Comparison of ENCODE assay signal across 16 cellular contexts in genomic region chr7:100222445-100223132, GRCh38. TPM values are rescaled to one million over a fixed set of nuclear protein-coding genes. Genes with fewer than 3 reads are reported as not detected.
DNase-seq lines count a peak whose midpoint lies in the region; ATAC-seq and TF ChIP-seq lines count a peak whose summit lies in the region.
"Had no signal": no experiment of that assay in that cellular context is flagged by ENCODE, and none has a peak within 500 bp of the region (broad histone marks: within the 10 kb centered on the region; RNA-seq: fewer than 3 reads in every experiment).

No MANE protein-coding gene starts in this region.

- H3K36me3 ChIP-seq in osteoblast (ENCODE audit: insufficient read depth, low read length), result no peaks in the 10 kb centered on the region

- no peaks in the 10 kb centered on the region for H3K9me3 ChIP-seq in CD4-positive, alpha-beta T cell (ENCODE audit: control insufficient read depth, low read length)
- no peaks in the 10 kb centered on the region for H3K9me3 ChIP-seq in osteoblast (ENCODE audit: low read depth, low read length)
- H3K9me3 ChIP-seq: tibial artery had no signal

- no peaks in the 10 kb centered on the region for H3K27me3 ChIP-seq in CD4-positive, alpha-beta T cell (ENCODE audit: control insufficient read depth, insufficient read depth, low read length)
- H3K27me3 ChIP-seq in osteoblast (ENCODE audit: insufficient read depth, low read length), result no peaks in the 10 kb centered on the region
- H3K27me3 ChIP-seq: tibial artery had no signal

- CTCF ChIA-PET in CD4-positive, alpha-beta T cell (lab: Charles Lee), result no interaction called here
- CTCF ChIA-PET in activated B cell treated with CpG ODN at 0.5 μM for 24 hours (lab: Charles Lee), result interaction anchor here (0.5 to 3.2 kb wide), 4 partner anchors 32 to 91 kb away, joined by 3 to 11 read pairs (median 4); no protein-coding TSS in a partner anchor

- no peak for TF ChIP-seq CTCF in CD4-positive, alpha-beta T cell (IDR thresholded peaks at IDR 0.05)
- no peak for TF ChIP-seq CTCF in activated B cell treated with CpG ODN at 0.5 μM for 24 hours (IDR thresholded peaks at IDR 0.05)
- no peak for TF ChIP-seq CTCF in osteoblast (IDR thresholded peaks at IDR 0.05; ENCODE audit: extremely low read depth, low read depth, low read length)

- no peak overlapping the region for H2AFZ ChIP-seq in osteoblast (ENCODE audit: low read length)

- H3K4me3 ChIP-seq in GM08714 (ENCODE audit: low read length) (peak overlapping the region; percentile 58; the same call in 1 of the 2 replicates), osteoblast (ENCODE audit: insufficient read depth, low read length) (no peak overlapping the region)
- H3K4me3 ChIP-seq: tibial artery had no signal

- H3K79me2 ChIP-seq in osteoblast (ENCODE audit: insufficient read depth, low read length), result no peaks in the 10 kb centered on the region

- intact Hi-C loops in CD4-positive, alpha-beta T cell (cut with DNase I, micrococcal nuclease), result loop anchor here (5.0 kb wide), 3 partner anchors 50 to 205 kb away; partner anchors contain the start of genes MEPCE (in 1 of the 2) and ZCWPW1 (in 1 of the 2)
- intact Hi-C loops in activated B cell treated with CpG ODN at 0.5 μM for 24 hours (cut with micrococcal nuclease), result no loop called here

- DNase-seq in CD4-positive, alpha-beta T cell, result no peak
- DNase-seq in activated B cell treated with CpG ODN at 0.5 μM for 24 hours (no peak), immature natural killer cell (no peak), GM19240 (ENCODE audit: insufficient read length, low spot score) (no peak), osteoblast (ENCODE audit: insufficient read length, low spot score, missing footprints) (no peak)
- DNase-seq in stimulated activated CD4-positive, alpha-beta T cell treated with anti-CD3 and anti-CD28 coated beads, Interleukin-1b, Interleukin-23, amount 100 ng/mL, for 48 hours, result no peak
- DNase-seq: activated CD4-positive, CD25-positive, alpha-beta regulatory T cell; glutamatergic neuron; GOT3; mesenchymal stem cell; NCI-H187; NCI-H524; SW 1271; tibial artery had no signal

- no peak for ATAC-seq in CD4-positive, alpha-beta T cell (ENCODE audit: poor library complexity)
- no peak for ATAC-seq in activated B cell treated with CpG ODN at 0.5 μM for 24 hours (ENCODE audit: low read depth)
- ATAC-seq in HG02678 (IDR thresholded peaks at IDR 0.05; ENCODE audit: unreplicated experiment), result no peak

- H3K27ac ChIP-seq in CD4-positive, alpha-beta T cell (ENCODE audit: low read depth, low read length), result peak overlapping the region; percentile 99
- no peak overlapping the region for H3K27ac ChIP-seq in osteoblast (ENCODE audit: low read depth, low read length)
- H3K27ac ChIP-seq: tibial artery had no signal

- H3K4me2 ChIP-seq in osteoblast (ENCODE audit: insufficient read depth, low read length), result no peak overlapping the region

- H3K36me3 Mint-ChIP-seq in CD4-positive, alpha-beta T cell (ENCODE audit: low read depth), result peaks cover 54% of the 10 kb centered on the region
- H3K36me3 Mint-ChIP-seq in activated B cell treated with CpG ODN at 0.5 μM for 24 hours (ENCODE audit: low read depth) (peaks cover 32% of the 10 kb centered on the region), immature natural killer cell (peaks cover 4 to 17% (median 4%) of the 10 kb centered on the region in 3 donors)

- no peaks in the 10 kb centered on the region for H3K27me3 Mint-ChIP-seq in CD4-positive, alpha-beta T cell
- no peaks in the 10 kb centered on the region for H3K27me3 Mint-ChIP-seq in activated B cell treated with CpG ODN at 0.5 μM for 24 hours
- peaks cover 17 to 28% (median 21%) of the 10 kb centered on the region in 3 donors for H3K27me3 Mint-ChIP-seq in immature natural killer cell (ENCODE audit: low read depth in 3 of 3)

- H3K27ac Mint-ChIP-seq in CD4-positive, alpha-beta T cell, result peak overlapping the region; percentile 98
- H3K27ac Mint-ChIP-seq in activated B cell treated with CpG ODN at 0.5 μM for 24 hours (peak overlapping the region; percentile 95), immature natural killer cell (peak overlapping the region; percentile 95 to 99 (median 98))

- H3K9me3 Mint-ChIP-seq in CD4-positive, alpha-beta T cell, result no peaks in the 10 kb centered on the region
- no peaks in the 10 kb centered on the region for H3K9me3 Mint-ChIP-seq in activated B cell treated with CpG ODN at 0.5 μM for 24 hours
- H3K9me3 Mint-ChIP-seq in immature natural killer cell, result peaks cover 0 to 2% (median 0%) of the 10 kb centered on the region in 6 donors

- peaks cover 71% of the 10 kb centered on the region for H3K4me1 Mint-ChIP-seq in CD4-positive, alpha-beta T cell (ENCODE audit: low read depth)
- H3K4me1 Mint-ChIP-seq in activated B cell treated with CpG ODN at 0.5 μM for 24 hours, result peaks cover 71% of the 10 kb centered on the region
- H3K4me1 Mint-ChIP-seq in immature natural killer cell, result peaks cover 59 to 75% of the 10 kb centered on the region in 2 donors

- POLR2A ChIA-PET in CD4-positive, alpha-beta T cell (lab: Charles Lee), result interaction anchor here (0.7 to 3.5 kb wide), 8 partner anchors 20 to 207 kb away, joined by 3 to 18 read pairs (median 10); partner anchors contain the start of genes AP4M1, CNPY4, GAL3ST4 and LAMTOR4
- POLR2A ChIA-PET in activated B cell treated with CpG ODN at 0.5 μM for 24 hours (lab: Charles Lee), result interaction anchor here (0.5 to 3.4 kb wide), 9 partner anchors 10 to 820 kb away, joined by 3 to 14 read pairs (median 4); partner anchors contain the start of genes GAL3ST4, LAMTOR4 and ZCWPW1

- no peaks in the 10 kb centered on the region for H3K4me1 ChIP-seq in osteoblast (ENCODE audit: insufficient read depth, low read length)
- H3K4me1 ChIP-seq: tibial artery had no signal

- H3K4me3 Mint-ChIP-seq in CD4-positive, alpha-beta T cell, result peak overlapping the region; percentile 95
- peak overlapping the region; percentile 86 for H3K4me3 Mint-ChIP-seq in activated B cell treated with CpG ODN at 0.5 μM for 24 hours
- peak overlapping the region; percentile 90 to 98 (median 95) for H3K4me3 Mint-ChIP-seq in immature natural killer cell

- H4K20me1 ChIP-seq in osteoblast (ENCODE audit: insufficient read depth, low read length), result no peaks in the 10 kb centered on the region

RNA-seq across cellular contexts. Expression of gene PVRIG, which starts 2.8 kb away (rescaled TPM):
- total RNA-seq in CD4-positive, alpha-beta T cell, result 10 to 100 TPM; 30.1 to 33.2 TPM
- total RNA-seq in activated B cell treated with CpG ODN at 0.5 μM for 24 hours (17.1 and 20.0 TPM in 2 replicates), osteoblast (not detected in 2 replicates)
- polyA plus RNA-seq in immature natural killer cell, result 100 to 1,000 TPM; 151 to 240 (median 209) TPM

RNA-seq across cellular contexts. Expression of gene STAG3, which starts 44.9 kb away (rescaled TPM):
- total RNA-seq in CD4-positive, alpha-beta T cell, result 1 to 10 TPM; 4.0 to 5.5 TPM
- total RNA-seq in activated B cell treated with CpG ODN at 0.5 μM for 24 hours (41.3 and 42.4 TPM in 2 replicates), osteoblast (0.59 and 1.4 TPM in 2 replicates)
- 1 to 10 TPM in 1 of 3 donors, under 1 TPM in 2; 0.50 to 2.8 (median 0.72) TPM for polyA plus RNA-seq in immature natural killer cell

RNA-seq across cellular contexts. Expression of gene GPC2, which starts 45.4 kb away (rescaled TPM):
- total RNA-seq in CD4-positive, alpha-beta T cell, result 10 to 100 TPM; 16.4 to 18.7 TPM
- total RNA-seq in activated B cell treated with CpG ODN at 0.5 μM for 24 hours (5.0 and 5.1 TPM in 2 replicates), osteoblast (1.4 and 1.8 TPM in 2 replicates)
- not detected for polyA plus RNA-seq in immature natural killer cell

RNA-seq across cellular contexts. Expression of gene GAL3ST4, which starts 54.2 kb away (rescaled TPM):
- total RNA-seq in CD4-positive, alpha-beta T cell, result 10 to 100 TPM; 12.7 to 13.2 TPM
- 0.10 and 1.2 TPM in 2 replicates for total RNA-seq in activated B cell treated with CpG ODN at 0.5 μM for 24 hours
- under 1 TPM in 1 of 3 donors, not detected in 2; 0.08 TPM for polyA plus RNA-seq in immature natural killer cell
- 1.1 and 2.7 TPM in 2 replicates for total RNA-seq in osteoblast

Comparison
In these comparisons a context has a peak if more than half of its experiments do, and no peak if none do; other contexts are left out.
1. RNA of gene PVRIG, which starts 2.8 kb away (total RNA-seq): 30.1 to 33.2 TPM in CD4-positive, alpha-beta T cell and 17.1 to 20.0 TPM in activated B cell treated with CpG ODN at 0.5 μM for 24 hours; not detected in osteoblast; every median in the first group is over 10 times any median in the second.
2. Peak in every context shown above with its lines, with median percentiles within 50 percentile points of each other: H3K27ac Mint-ChIP-seq and H3K4me3 Mint-ChIP-seq.